In genomic region chr10:71719464-71720303, GRCh38 we compare ENCODE assay signal across 12 cellular contexts. TPM values are rescaled to one million over a fixed set of nuclear protein-coding genes. Genes with fewer than 3 reads are reported as not detected.
A peak's percentile ranks its signal among the peaks of the same experiment; 100 is the strongest.
DNase-seq lines count a peak whose midpoint lies in the region; ATAC-seq and TF ChIP-seq lines count a peak whose summit lies in the region.
"Had no signal": no experiment of that assay in that cellular context is flagged by ENCODE, and none has a peak within 500 bp of the region (broad histone marks: within the 10 kb centered on the region; RNA-seq: fewer than 3 reads in every experiment).

C10orf105 (minus strand) TSS chr10:71719778; CDS start chr10:71716337, 3,441 bp downstream.

- peak within 1 kb of the TSS in 4 of 7 donors; percentile 41 to 79 (median 67) for H3K27ac Mint-ChIP-seq in CD4-positive, alpha-beta memory T cell
- H3K27ac Mint-ChIP-seq in stimulated activated effector memory CD8-positive, alpha-beta T cell treated with anti-CD3 and anti-CD28 coated beads, Interleukin-12 subunit alpha, Interleukin-12 subunit beta, amount 100 ng/mL, for 72 hours, result peak within 1 kb of the TSS; percentile 48

- no peaks in the 10 kb centered on the region for H3K27me3 Mint-ChIP-seq in CD4-positive, alpha-beta memory T cell

- peaks cover 74% of the 10 kb centered on the region for H3K4me1 ChIP-seq in CD4-positive, alpha-beta memory T cell (ENCODE audit: insufficient read depth, low read length)
- peaks cover 0 to 14% of the 10 kb centered on the region in 2 donors for H3K4me1 ChIP-seq in adrenal gland (replicated peaks in 1 of 2)
- H3K4me1 ChIP-seq: parathyroid adenoma had no signal

- H3K27ac ChIP-seq in CD4-positive, alpha-beta memory T cell (ENCODE audit: low read depth, low read length), result no peak within 1 kb of the TSS
- H3K27ac ChIP-seq in adrenal gland, result peak within 1 kb of the TSS in 3 of 5 donors; percentile 15 to 85 (median 17)
- peak within 1 kb of the TSS; percentile 75 for H3K27ac ChIP-seq in layer of hippocampus (ENCODE audit: low read depth, low read length)
- H3K27ac ChIP-seq: parathyroid adenoma had no signal

- CTCF ChIA-PET in CD4-positive, alpha-beta memory T cell (lab: Charles Lee; ENCODE audit: partially characterized antibody), result interaction anchor here (1.1 to 16.2 kb wide), 4 partner anchors 7 to 53 kb away, joined by 3 to 177 read pairs (median 11); partner anchors contain the start of gene VSIR

- no peak for TF ChIP-seq POLR2A in adrenal gland (IDR thresholded peaks at IDR 0.05)

- peak in 1 of 5 donors; percentile 5 for DNase-seq in CD4-positive, alpha-beta memory T cell
- DNase-seq in adrenal gland (no peak), NOMO-1 (lab: John Stamatoyannopoulos, UW; ENCODE audit: unreplicated experiment in 2 of 2) (no peak)
- DNase-seq in stimulated activated effector memory CD8-positive, alpha-beta T cell treated with anti-CD3 and anti-CD28 coated beads, Interleukin-12 subunit alpha, Interleukin-12 subunit beta, amount 100 ng/mL, for 72 hours (ENCODE audit: low spot score in 2 of 2), result no peak
- DNase-seq: activated CD4-positive, alpha-beta T cell treated with anti-CD3 and anti-CD28 coated beads for 4 hours; GDM1; NCI-H524 treated with DMSO at 0.1 percent for 48 hours had no signal

- POLR2A ChIA-PET in CD4-positive, alpha-beta memory T cell (lab: Charles Lee; ENCODE audit: partially characterized antibody), result interaction anchor here (1.2 to 35.3 kb wide), 3 partner anchors 8 to 53 kb away, joined by 7 to 1191 read pairs (median 196); partner anchors contain the start of gene VSIR

- no peak for ATAC-seq in stimulated activated effector memory CD8-positive, alpha-beta T cell treated with anti-CD3 and anti-CD28 coated beads, Interleukin-12 subunit alpha, Interleukin-12 subunit beta, amount 100 ng/mL, for 72 hours
- ATAC-seq in HG03439 (IDR thresholded peaks at IDR 0.05; ENCODE audit: unreplicated experiment) (no peak), GM18868 (IDR thresholded peaks at IDR 0.05; ENCODE audit: unreplicated experiment) (no peak)

- intact Hi-C loops in CD4-positive, alpha-beta memory T cell (cut with micrococcal nuclease), result no loop called here
- intact Hi-C loops in adrenal gland (cut with DNase I), result loop anchor here in 1 of 2 donors (5.0 kb wide), 1 partner anchor 78 kb away; no protein-coding TSS in a partner anchor

- peaks cover 0 to 3% of the 10 kb centered on the region in 2 donors for H3K36me3 Mint-ChIP-seq in CD4-positive, alpha-beta memory T cell
- H3K36me3 Mint-ChIP-seq in stimulated activated effector memory CD8-positive, alpha-beta T cell treated with anti-CD3 and anti-CD28 coated beads, Interleukin-12 subunit alpha, Interleukin-12 subunit beta, amount 100 ng/mL, for 72 hours, result no peaks in the 10 kb centered on the region

- no peaks in the 10 kb centered on the region for H3K36me3 ChIP-seq in CD4-positive, alpha-beta memory T cell (ENCODE audit: insufficient read depth, low read length)
- no peaks in the 10 kb centered on the region for H3K36me3 ChIP-seq in adrenal gland (replicated peaks in 1 of 2)

- H3K9me3 ChIP-seq in CD4-positive, alpha-beta memory T cell (ENCODE audit: control insufficient read depth in 1 of 2, low read length in 2 of 2), result no peaks in the 10 kb centered on the region
- H3K9me3 ChIP-seq in adrenal gland (replicated peaks in 1 of 3), result no peaks in the 10 kb centered on the region

- H3K9me3 Mint-ChIP-seq in CD4-positive, alpha-beta memory T cell, result no peaks in the 10 kb centered on the region
- H3K9me3 Mint-ChIP-seq in stimulated activated effector memory CD8-positive, alpha-beta T cell treated with anti-CD3 and anti-CD28 coated beads, Interleukin-12 subunit alpha, Interleukin-12 subunit beta, amount 100 ng/mL, for 72 hours, result no peaks in the 10 kb centered on the region

- 79 to 93% (median 91%) methylated on average over 3 to 16 of the region's 16 CpGs for WGBS in adrenal gland, 4 donors

- H3K27me3 ChIP-seq in CD4-positive, alpha-beta memory T cell (ENCODE audit: insufficient read depth, low read length), result no peaks in the 10 kb centered on the region
- H3K27me3 ChIP-seq in adrenal gland (no peaks in the 10 kb centered on the region), layer of hippocampus (ENCODE audit: control insufficient read depth, insufficient read depth, low read length) (no peaks in the 10 kb centered on the region)

- H3K4me3 Mint-ChIP-seq in CD4-positive, alpha-beta memory T cell, result peak within 1 kb of the TSS in 1 of 8 donors; percentile 41
- no peak within 1 kb of the TSS for H3K4me3 Mint-ChIP-seq in stimulated activated effector memory CD8-positive, alpha-beta T cell treated with anti-CD3 and anti-CD28 coated beads, Interleukin-12 subunit alpha, Interleukin-12 subunit beta, amount 100 ng/mL, for 72 hours

- TF ChIP-seq CTCF in adrenal gland (IDR thresholded peaks at IDR 0.05), result no peak

- H3K4me3 ChIP-seq in CD4-positive, alpha-beta memory T cell (ENCODE audit: low read length in 2 of 2), result no peak within 1 kb of the TSS
- H3K4me3 ChIP-seq in adrenal gland, result no peak within 1 kb of the TSS

- peaks cover 24 to 78% (median 45%) of the 10 kb centered on the region in 4 donors for H3K4me1 Mint-ChIP-seq in CD4-positive, alpha-beta memory T cell
- peaks cover 60% of the 10 kb centered on the region for H3K4me1 Mint-ChIP-seq in stimulated activated effector memory CD8-positive, alpha-beta T cell treated with anti-CD3 and anti-CD28 coated beads, Interleukin-12 subunit alpha, Interleukin-12 subunit beta, amount 100 ng/mL, for 72 hours

RNA-seq across cellular contexts. Expression of gene C10orf105, which starts in this region (rescaled TPM):
- total RNA-seq in CD4-positive, alpha-beta memory T cell, result under 1 TPM; 0.11 to 0.12 TPM
- polyA plus RNA-seq in CD4-positive, alpha-beta memory T cell, result under 1 TPM; 0.07 TPM
- under 1 TPM in 6 of 8 donors, not detected in 2; 0.07 to 0.48 (median 0.11) TPM for total RNA-seq in adrenal gland
- under 1 TPM; 0.07 to 0.08 (median 0.07) TPM for polyA plus RNA-seq in adrenal gland
- total RNA-seq: bronchial epithelial cell had no signal
